Comparison of ENCODE assay signal across 8 cellular contexts in genomic region chr10:125895130-125896087, GRCh38. TPM values are rescaled to one million over a fixed set of nuclear protein-coding genes. Genes with fewer than 3 reads are reported as not detected.
DNase-seq lines count a peak whose midpoint lies in the region; ATAC-seq and TF ChIP-seq lines count a peak whose summit lies in the region.
"Not testable (repeated sequence)": the region's sequence is repeated elsewhere in the genome, so short reads cannot be mapped to it uniquely, and the experiment has no call there.

No MANE protein-coding gene starts in this region.

- peak overlapping the region; percentile 78 for H3K4me3 Mint-ChIP-seq in endodermal cell

- H3K36me3 ChIP-seq in PC-3 (ENCODE audit: low read depth, low read length); endodermal cell (ENCODE audit: control insufficient read depth, insufficient read depth, low read length); lung (ENCODE audit: control insufficient read depth in 2 of 2, insufficient read depth in 2 of 2, low read length in 2 of 2): not testable (repeated sequence)

- H3K27ac ChIP-seq in PC-3 (ENCODE audit: low read length) (peak overlapping the region; percentile 79), lung (ENCODE audit: low read depth in 1 of 2, low read length in 1 of 2) (peak overlapping the region; percentile 71 to 75)
- H3K27ac ChIP-seq in endodermal cell (ENCODE audit: low read depth, low read length): not testable (repeated sequence)

- ATAC-seq in GM19351 (IDR thresholded peaks at IDR 0.05; ENCODE audit: unreplicated experiment): peak; percentile 56
- peak; percentile 55 for ATAC-seq in HG03159 (IDR thresholded peaks at IDR 0.05; ENCODE audit: unreplicated experiment)
- peak; percentile 64 for ATAC-seq in PC-3
- ATAC-seq in lung (ENCODE audit: insufficient read depth, low FRiP score): peak; percentile 73

- not testable (repeated sequence) for H4K20me1 ChIP-seq in PC-3 (ENCODE audit: low read length)

- H3K4me1 ChIP-seq in PC-3 (ENCODE audit: insufficient read depth, low read length): peaks cover 16% of the 10 kb centered on the region; the same call in 1 of the 2 replicates
- not testable (repeated sequence) for H3K4me1 ChIP-seq in endodermal cell (ENCODE audit: control insufficient read depth, insufficient read depth, low read length)
- H3K4me1 ChIP-seq in lung (ENCODE audit: control insufficient read depth in 2 of 2, insufficient read depth in 2 of 2, low read length in 2 of 2): peaks cover 0 to 10% of the 10 kb centered on the region in 2 donors

- not testable (repeated sequence) for H3K9me2 ChIP-seq in PC-3 (replicated peaks; ENCODE audit: low read length)

- H3K9me3 ChIP-seq in PC-3 (ENCODE audit: low read length); endodermal cell (ENCODE audit: control insufficient read depth, low read length); lung (ENCODE audit: control insufficient read depth in 2 of 2, insufficient read depth in 1 of 2, low read length in 1 of 2): not testable (repeated sequence)

- H3K27me3 Mint-ChIP-seq in endodermal cell (ENCODE audit: insufficient read depth): not testable (repeated sequence)

- not testable (repeated sequence) for TF ChIP-seq CTCF in PC-3 (conservative IDR thresholded peaks at IDR 0.05; ENCODE audit: low read depth, low read length); endodermal cell (conservative IDR thresholded peaks at IDR 0.05); lung (IDR thresholded peaks at IDR 0.05; ENCODE audit: control extremely low read depth, extremely low read depth)

- H3K4me3 ChIP-seq in PC-3 (ENCODE audit: low read length) (peak overlapping the region; percentile 74), endodermal cell (ENCODE audit: low read length) (peak overlapping the region; percentile 93), lung (peak overlapping the region; percentile 60)

- H3K36me3 Mint-ChIP-seq in endodermal cell (ENCODE audit: low read depth): not testable (repeated sequence)

- WGBS in endodermal cell (ENCODE audit: insufficient coverage in 1 of 2, insufficient read length in 1 of 2), 2 experiments: 26 to 41% methylated on average over 36 to 50 of the region's 50 CpGs
- WGBS in lung, 2 donors: 29 to 33% methylated on average over 50 of the region's 50 CpGs

- not testable (repeated sequence) for H3K27me3 ChIP-seq in PC-3 (ENCODE audit: low read length); endodermal cell (ENCODE audit: control insufficient read depth, insufficient read depth, low read length, poor library complexity, severe bottlenecking); lung (ENCODE audit: control insufficient read depth, insufficient read depth)

- BruUV-seq in PC-3 (replicated peaks; lab: Mats Ljungman, UMichigan): TSS peak; percentile 66

- peak; percentile 71 for DNase-seq in AG20443 (ENCODE audit: low spot score)
- DNase-seq in PC-3: peak; percentile 66
- peak; percentile 46 for DNase-seq in activated T-cell treated with anti-CD3 and anti-CD28 coated beads, Interleukin-2, amount 50 U/mL, for 1 hour
- peak; percentile 88 for DNase-seq in endodermal cell
- DNase-seq in lung (ENCODE audit: low spot score): peak; percentile 50
- DNase-seq in stimulated activated CD4-positive, alpha-beta T cell treated with anti-CD3 and anti-CD28 coated beads, Interleukin-2, amount 100 ng/mL, for 24 hours: peak; percentile 61

- CTCF ChIA-PET in PC-3 (lab: Charles Lee): not testable (repeated sequence)

- H3K9me3 Mint-ChIP-seq in endodermal cell: not testable (repeated sequence)

- peak overlapping the region; percentile 94 for H3K27ac Mint-ChIP-seq in endodermal cell

- POLR2A ChIA-PET in PC-3 (lab: Charles Lee; ENCODE audit: unreplicated experiment): not testable (repeated sequence)

- H2AFZ ChIP-seq in PC-3 (ENCODE audit: low read length): peak overlapping the region; percentile 71

- not testable (repeated sequence) for H3F3A ChIP-seq in PC-3 (ENCODE audit: low read length, unreplicated experiment)

- H3K9ac ChIP-seq in PC-3 (ENCODE audit: low read length) (peak overlapping the region; percentile 82), endodermal cell (ENCODE audit: extremely low read depth, low read length, poor library complexity, severe bottlenecking) (peak overlapping the region; percentile 89)

- intact Hi-C loops in PC-3 (cut with micrococcal nuclease): not testable (repeated sequence)

- H3K4me1 Mint-ChIP-seq in endodermal cell: peaks cover 22% of the 10 kb centered on the region

- peak overlapping the region; percentile 82 for H3K4me2 ChIP-seq in PC-3 (ENCODE audit: low read length)

- H3K79me2 ChIP-seq in PC-3 (ENCODE audit: low read length): peaks cover 43% of the 10 kb centered on the region

RNA-seq across cellular contexts. Expression of gene FANK1, which starts 1.0 kb away (rescaled TPM):
- total RNA-seq in PC-3 (2014; rRNA removed): 0.95 and 2.4 TPM in 2 replicates
- 10 to 100 TPM in 1 of 2 donors, 1 to 10 TPM in 1; 7.7 to 10.0 TPM for total RNA-seq in endodermal cell
- 4.0 TPM for polyA plus RNA-seq in endodermal cell (2013, experiment 1 of 2)
- polyA plus RNA-seq in endodermal cell (2013, experiment 2 of 2): 3.5 TPM
- 10 to 100 TPM; 16.8 to 18.4 TPM for total RNA-seq in lung
- polyA plus RNA-seq in lung: 10 to 100 TPM in 1 of 2 donors, 1 to 10 TPM in 1; 8.7 to 10.6 TPM

RNA-seq across cellular contexts. Expression of gene DHX32, which starts 14.3 kb away (rescaled TPM):
- total RNA-seq in PC-3 (2014; rRNA removed) (31.0 and 38.7 TPM in 2 replicates), endodermal cell (10 to 100 TPM; 25.4 to 38.1 TPM), lung (10 to 100 TPM; 31.2 to 33.8 TPM)
- polyA plus RNA-seq in endodermal cell (2013, experiment 1 of 2): 25.7 TPM
- polyA plus RNA-seq in endodermal cell (2013, experiment 2 of 2): 26.2 TPM
- 10 to 100 TPM; 15.2 to 19.7 TPM for polyA plus RNA-seq in lung
